In genomic region chr16:4272114-4272954, GRCh38 we compare ENCODE assay signal across 8 cellular contexts. TPM values are rescaled to one million over a fixed set of nuclear protein-coding genes. Genes with fewer than 3 reads are reported as not detected.
A peak's percentile ranks its signal among the peaks of the same experiment; 100 is the strongest.
DNase-seq lines count a peak whose midpoint lies in the region; ATAC-seq and TF ChIP-seq lines count a peak whose summit lies in the region.

No MANE protein-coding gene starts in this region.

- no peaks in the 10 kb centered on the region for H3K9me3 Mint-ChIP-seq in stimulated activated naive CD8-positive, alpha-beta T cell treated with anti-CD3 and anti-CD28 coated beads, Interleukin-15, amount 100 ng/mL, for 72 hours

- H3K4me1 ChIP-seq in liver (ENCODE audit: control insufficient read depth in 4 of 4, insufficient read depth in 4 of 4, low read length in 3 of 4): peaks cover 7 to 21% (median 13%) of the 10 kb centered on the region in 4 donors

- H3K36me3 ChIP-seq in SK-N-MC (ENCODE audit: insufficient read depth, low read length) (peaks cover 5% of the 10 kb centered on the region; the same call in 1 of the 2 replicates), liver (ENCODE audit: control insufficient read depth in 4 of 4, insufficient read depth in 3 of 4, low read depth in 1 of 4, low read length in 3 of 4) (no peaks in the 10 kb centered on the region)

- H3K4me1 Mint-ChIP-seq in stimulated activated naive CD8-positive, alpha-beta T cell treated with anti-CD3 and anti-CD28 coated beads, Interleukin-15, amount 100 ng/mL, for 72 hours: peaks cover 23% of the 10 kb centered on the region

- peak; percentile 12 for ATAC-seq in HG03521 (IDR thresholded peaks at IDR 0.05; ENCODE audit: unreplicated experiment)
- ATAC-seq in stimulated activated naive CD8-positive, alpha-beta T cell treated with anti-CD3 and anti-CD28 coated beads, Interleukin-15, amount 100 ng/mL, for 72 hours: peak; percentile 21

- peak overlapping the region; percentile 91 to 93 for H3K4me3 Mint-ChIP-seq in stimulated activated naive CD8-positive, alpha-beta T cell treated with anti-CD3 and anti-CD28 coated beads, Interleukin-15, amount 100 ng/mL, for 72 hours

- H3K9ac ChIP-seq in SK-N-MC (ENCODE audit: insufficient read length) (peak overlapping the region; percentile 98), liver (ENCODE audit: low read depth in 1 of 2, low read length in 2 of 2) (peak overlapping the region in 1 of 2 donors; percentile 47)

- no peak for TF ChIP-seq RAD21 in liver (IDR thresholded peaks at IDR 0.05)

- H3K27me3 Mint-ChIP-seq in stimulated activated naive CD8-positive, alpha-beta T cell treated with anti-CD3 and anti-CD28 coated beads, Interleukin-15, amount 100 ng/mL, for 72 hours: no peaks in the 10 kb centered on the region

- H3K27ac ChIP-seq in SK-N-MC: peak overlapping the region; percentile 98
- H3K27ac ChIP-seq in dorsolateral prefrontal cortex: peak overlapping the region in 58 of 59 donors; percentile 32 to 97 (median 93)
- H3K27ac ChIP-seq in liver (ENCODE audit: low read depth in 1 of 2, low read length in 2 of 2): peak overlapping the region; percentile 95 to 99

- intact Hi-C loops in dorsolateral prefrontal cortex (cut with DNase I): loop anchor here (5.0 kb wide), 3 partner anchors 55 to 135 kb away; no protein-coding TSS in a partner anchor

- H3K27me3 ChIP-seq in dorsolateral prefrontal cortex (no peaks in the 10 kb centered on the region), liver (ENCODE audit: control insufficient read depth in 4 of 4, insufficient read depth in 4 of 4, low read length in 3 of 4) (no peaks in the 10 kb centered on the region)

- TF ChIP-seq CTCF in GM12865 (IDR thresholded peaks at IDR 0.05; ENCODE audit: insufficient read depth, low read depth, low read length, missing control alignments) (no peak), dorsolateral prefrontal cortex (IDR thresholded peaks at IDR 0.05 in 54 of 56, conservative IDR thresholded peaks at IDR 0.05 in 2 of 56; ENCODE audit: low read depth in 1 of 56, partially characterized antibody in 56 of 56) (peak in 4 of 56 donors; percentile 0 to 14 (median 5)), liver (IDR thresholded peaks at IDR 0.05; ENCODE audit: low read depth, low read length, missing input control) (no peak)

- H3K9me3 ChIP-seq in SK-N-MC (ENCODE audit: low read depth, low read length): no peaks in the 10 kb centered on the region
- no peaks in the 10 kb centered on the region for H3K9me3 ChIP-seq in liver (ENCODE audit: control insufficient read depth in 4 of 4, low read length in 3 of 4)

- 1% methylated on average over 79 of the region's 79 CpGs for WGBS in liver

- H3K4me3 ChIP-seq in GM12865 (ENCODE audit: low read depth, low read length): peak overlapping the region; percentile 74
- peak overlapping the region; percentile 99 for H3K4me3 ChIP-seq in SK-N-MC
- H3K4me3 ChIP-seq in dorsolateral prefrontal cortex: peak overlapping the region; percentile 58 to 97 (median 88)
- peak overlapping the region; percentile 70 to 96 (median 75) for H3K4me3 ChIP-seq in liver (ENCODE audit: low read depth in 1 of 3, low read length in 3 of 3)

- DNase-seq in AML-193 (lab: John Stamatoyannopoulos, UW) (peak; percentile 29 to 50), GM12865 (ENCODE audit: low read depth) (peak; percentile 59), SK-N-MC (ENCODE audit: low read depth, low spot score) (no peak), dorsolateral prefrontal cortex (peak; percentile 31 to 71 (median 62))
- peak; percentile 55 to 67 for DNase-seq in stimulated activated naive CD8-positive, alpha-beta T cell treated with anti-CD3 and anti-CD28 coated beads, Interleukin-15, amount 100 ng/mL, for 72 hours
- DNase-seq in effector CD8-positive, alpha-beta T cell (lab: John Stamatoyannopoulos, UW): no peak

- H3K27ac Mint-ChIP-seq in stimulated activated naive CD8-positive, alpha-beta T cell treated with anti-CD3 and anti-CD28 coated beads, Interleukin-15, amount 100 ng/mL, for 72 hours: peak overlapping the region; percentile 88 to 98

TF ChIP-seq in liver, 16 proteins besides CTCF, POLR2A, EP300 and RAD21:
- TF ChIP-seq RXRA (IDR thresholded peaks at IDR 0.05) (no peak), MAX (IDR thresholded peaks at IDR 0.05) (no peak), TAF1 (conservative IDR thresholded peaks at IDR 0.05) (no peak), FOXA1 (IDR thresholded peaks at IDR 0.05) (no peak), HNF4G (IDR thresholded peaks at IDR 0.05) (no peak), JUND (IDR thresholded peaks at IDR 0.05) (no peak), GABPA (IDR thresholded peaks at IDR 0.05 in 1 of 2, conservative IDR thresholded peaks at IDR 0.05 in 1 of 2) (no peak), HNF4A (conservative IDR thresholded peaks at IDR 0.05) (no peak), FOXA2 (IDR thresholded peaks at IDR 0.05) (no peak), NR2F2 (IDR thresholded peaks at IDR 0.05) (no peak), YY1 (IDR thresholded peaks at IDR 0.05) (no peak)
- TF ChIP-seq, protein P1, sequence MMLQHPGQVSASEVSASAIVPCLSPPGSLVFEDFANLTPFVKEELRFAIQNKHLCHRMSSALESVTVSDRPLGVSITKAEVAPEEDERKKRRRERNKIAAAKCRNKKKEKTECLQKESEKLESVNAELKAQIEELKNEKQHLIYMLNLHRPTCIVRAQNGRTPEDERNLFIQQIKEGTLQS (IDR thresholded peaks at IDR 0.05): no peak
- TF ChIP-seq, protein P2, sequence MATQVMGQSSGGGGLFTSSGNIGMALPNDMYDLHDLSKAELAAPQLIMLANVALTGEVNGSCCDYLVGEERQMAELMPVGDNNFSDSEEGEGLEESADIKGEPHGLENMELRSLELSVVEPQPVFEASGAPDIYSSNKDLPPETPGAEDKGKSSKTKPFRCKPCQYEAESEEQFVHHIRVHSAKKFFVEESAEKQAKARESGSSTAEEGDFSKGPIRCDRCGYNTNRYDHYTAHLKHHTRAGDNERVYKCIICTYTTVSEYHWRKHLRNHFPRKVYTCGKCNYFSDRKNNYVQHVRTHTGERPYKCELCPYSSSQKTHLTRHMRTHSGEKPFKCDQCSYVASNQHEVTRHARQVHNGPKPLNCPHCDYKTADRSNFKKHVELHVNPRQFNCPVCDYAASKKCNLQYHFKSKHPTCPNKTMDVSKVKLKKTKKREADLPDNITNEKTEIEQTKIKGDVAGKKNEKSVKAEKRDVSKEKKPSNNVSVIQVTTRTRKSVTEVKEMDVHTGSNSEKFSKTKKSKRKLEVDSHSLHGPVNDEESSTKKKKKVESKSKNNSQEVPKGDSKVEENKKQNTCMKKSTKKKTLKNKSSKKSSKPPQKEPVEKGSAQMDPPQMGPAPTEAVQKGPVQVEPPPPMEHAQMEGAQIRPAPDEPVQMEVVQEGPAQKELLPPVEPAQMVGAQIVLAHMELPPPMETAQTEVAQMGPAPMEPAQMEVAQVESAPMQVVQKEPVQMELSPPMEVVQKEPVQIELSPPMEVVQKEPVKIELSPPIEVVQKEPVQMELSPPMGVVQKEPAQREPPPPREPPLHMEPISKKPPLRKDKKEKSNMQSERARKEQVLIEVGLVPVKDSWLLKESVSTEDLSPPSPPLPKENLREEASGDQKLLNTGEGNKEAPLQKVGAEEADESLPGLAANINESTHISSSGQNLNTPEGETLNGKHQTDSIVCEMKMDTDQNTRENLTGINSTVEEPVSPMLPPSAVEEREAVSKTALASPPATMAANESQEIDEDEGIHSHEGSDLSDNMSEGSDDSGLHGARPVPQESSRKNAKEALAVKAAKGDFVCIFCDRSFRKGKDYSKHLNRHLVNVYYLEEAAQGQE (IDR thresholded peaks at IDR 0.05): no peak
- TF ChIP-seq, protein P3, sequence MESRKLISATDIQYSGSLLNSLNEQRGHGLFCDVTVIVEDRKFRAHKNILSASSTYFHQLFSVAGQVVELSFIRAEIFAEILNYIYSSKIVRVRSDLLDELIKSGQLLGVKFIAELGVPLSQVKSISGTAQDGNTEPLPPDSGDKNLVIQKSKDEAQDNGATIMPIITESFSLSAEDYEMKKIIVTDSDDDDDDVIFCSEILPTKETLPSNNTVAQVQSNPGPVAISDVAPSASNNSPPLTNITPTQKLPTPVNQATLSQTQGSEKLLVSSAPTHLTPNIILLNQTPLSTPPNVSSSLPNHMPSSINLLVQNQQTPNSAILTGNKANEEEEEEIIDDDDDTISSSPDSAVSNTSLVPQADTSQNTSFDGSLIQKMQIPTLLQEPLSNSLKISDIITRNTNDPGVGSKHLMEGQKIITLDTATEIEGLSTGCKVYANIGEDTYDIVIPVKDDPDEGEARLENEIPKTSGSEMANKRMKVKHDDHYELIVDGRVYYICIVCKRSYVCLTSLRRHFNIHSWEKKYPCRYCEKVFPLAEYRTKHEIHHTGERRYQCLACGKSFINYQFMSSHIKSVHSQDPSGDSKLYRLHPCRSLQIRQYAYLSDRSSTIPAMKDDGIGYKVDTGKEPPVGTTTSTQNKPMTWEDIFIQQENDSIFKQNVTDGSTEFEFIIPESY (IDR thresholded peaks at IDR 0.05): no peak
TF ChIP-seq in liver: peak in this region for 0.

RNA-seq across cellular contexts. Expression of gene TFAP4, which starts 0.5 kb away (rescaled TPM):
- total RNA-seq in dorsolateral prefrontal cortex (10 to 100 TPM in 119 of 120 experiments, 1 to 10 TPM in 1; 9.7 to 30.2 (median 16.2) TPM), liver (1 to 10 TPM; 2.8 to 3.8 TPM)
- 1 to 10 TPM; 1.5 to 3.5 TPM for polyA plus RNA-seq in liver

RNA-seq across cellular contexts. Expression of gene SRL, which starts 30.5 kb away (rescaled TPM):
- total RNA-seq in dorsolateral prefrontal cortex (1 to 10 TPM in 71 of 120 experiments, under 1 TPM in 49; 0.42 to 4.2 (median 1.2) TPM), liver (under 1 TPM; 0.14 to 0.17 TPM)
- under 1 TPM; 0.17 to 0.22 TPM for polyA plus RNA-seq in liver

RNA-seq across cellular contexts. Expression of gene GLIS2, which starts 43.5 kb away (rescaled TPM):
- total RNA-seq in dorsolateral prefrontal cortex (10 to 100 TPM in 35 of 120 experiments, 1 to 10 TPM in 85; 5.4 to 21.8 (median 8.4) TPM), liver (1 to 10 TPM; 1.0 to 1.2 TPM)
- polyA plus RNA-seq in liver: 1 to 10 TPM in 1 of 2 donors, under 1 TPM in 1; 0.68 to 1.4 TPM

Comparison
In these comparisons a context has a peak if more than half of its experiments do, and no peak if none do; other contexts are left out.
1. DNase-seq: peak in AML-193 (2 of 2), GM12865 (single experiment), dorsolateral prefrontal cortex (10 of 10) and stimulated activated naive CD8-positive, alpha-beta T cell treated with anti-CD3 and anti-CD28 coated beads, Interleukin-15, amount 100 ng/mL, for 72 hours (2 of 2); none in SK-N-MC (single experiment) and effector CD8-positive, alpha-beta T cell (single experiment).
2. Peak in every context shown above with its lines, with median percentiles within 50 percentile points of each other: H3K4me3 ChIP-seq and H3K27ac ChIP-seq.